ENCODE assay signal across 9 cellular contexts in the genomic region with DNA sequence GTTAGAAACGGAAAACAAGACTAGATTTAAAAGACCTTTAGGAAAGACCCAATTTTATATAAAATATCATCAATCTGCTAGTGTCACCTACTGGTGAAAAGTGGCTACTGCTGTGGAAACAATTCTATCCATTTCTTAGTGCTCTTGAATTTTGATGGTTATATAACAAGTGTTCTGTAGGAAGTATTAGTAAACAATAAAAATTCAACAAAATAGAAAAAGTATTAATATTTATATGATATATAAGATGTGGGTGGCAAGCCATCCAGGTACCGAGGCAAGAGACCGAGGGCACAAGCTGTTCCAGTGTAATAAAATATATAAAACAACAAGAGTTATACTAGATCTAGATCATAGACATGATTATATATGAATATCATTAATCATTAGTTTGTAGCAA. TPM values are rescaled to one million over a fixed set of nuclear protein-coding genes. Genes with fewer than 3 reads are reported as not detected.
DNase-seq lines count a peak whose midpoint lies in the region; ATAC-seq and FAIRE-seq lines count a peak whose summit lies in the region.
"Had no signal": no experiment of that assay in that cellular context is flagged by ENCODE, and none has a peak within 500 bp of the region (broad histone marks: within the 10 kb centered on the region; RNA-seq: fewer than 3 reads in every experiment).

No MANE protein-coding gene starts in this region.

- intact Hi-C loops in activated CD4-positive, alpha-beta T cell treated with anti-CD3 and anti-CD28 coated beads for 36 hours (cut with DNase I, micrococcal nuclease) = loop anchor here (1.0 kb wide), 2 partner anchors 162 to 165 kb away; a partner anchor contains a TSS

- POLR2A ChIA-PET in activated CD4-positive, alpha-beta T cell treated with anti-CD3 and anti-CD28 coated beads for 36 hours (lab: Charles Lee) = no interaction called here

- peak; percentile 49 for ATAC-seq in activated CD4-positive, alpha-beta T cell treated with anti-CD3 and anti-CD28 coated beads for 36 hours
- ATAC-seq in memory B cell (ENCODE audit: low read depth) = peak; percentile 80
- ATAC-seq in GM21717 (IDR thresholded peaks at IDR 0.05; ENCODE audit: unreplicated experiment) = no peak

- no peaks in the 10 kb centered on the region for H3K9me3 ChIP-seq in MG63

- no peaks in the 10 kb centered on the region for H3K36me3 Mint-ChIP-seq in activated CD4-positive, alpha-beta T cell treated with anti-CD3 and anti-CD28 coated beads for 36 hours (ENCODE audit: low read depth)
- peaks cover 7% of the 10 kb centered on the region for H3K36me3 Mint-ChIP-seq in memory B cell
- H3K36me3 Mint-ChIP-seq: activated naive CD8-positive, alpha-beta T cell treated with anti-CD3 and anti-CD28 coated beads, Interleukin-2, amount 10 ng/mL, durations not matched to agents 7 days and 5 days had no signal

- no peaks in the 10 kb centered on the region; the same call in 1 of the 2 replicates for H3K36me3 ChIP-seq in MG63

- peak; percentile 86 for FAIRE-seq in RCC 7860 (lab: Jason Lieb, UNC)

- DNase-seq in activated CD4-positive, alpha-beta T cell treated with anti-CD3 and anti-CD28 coated beads for 36 hours = peak; percentile 33
- DNase-seq in activated CD4-positive, alpha-beta T cell treated with anti-CD3 and anti-CD28 coated beads, Interleukin-2, amount 50 U/mL, for 1 hour = no peak
- peak; percentile 21 for DNase-seq in KG1 (lab: John Stamatoyannopoulos, UW)
- peak; percentile 60 for DNase-seq in RCC 7860 (ENCODE audit: low spot score)
- peak; percentile 65 to 75 for DNase-seq in dermis microvascular lymphatic vessel endothelial cell (ENCODE audit: low read depth in 2 of 2)
- DNase-seq in memory B cell (ENCODE audit: low spot score in 2 of 2) = peak in 1 of 2 donors; percentile 38
- DNase-seq in MG63 = no peak

- H3K27me3 ChIP-seq in MG63 = no peaks in the 10 kb centered on the region

- H3K4me3 Mint-ChIP-seq in activated CD4-positive, alpha-beta T cell treated with anti-CD3 and anti-CD28 coated beads for 36 hours = no peak overlapping the region
- H3K4me3 Mint-ChIP-seq in memory B cell = no peak overlapping the region
- H3K4me3 Mint-ChIP-seq: activated naive CD8-positive, alpha-beta T cell treated with anti-CD3 and anti-CD28 coated beads, Interleukin-2, amount 10 ng/mL, durations not matched to agents 7 days and 5 days had no signal

- peaks cover 5% of the 10 kb centered on the region for H3K27me3 Mint-ChIP-seq in activated CD4-positive, alpha-beta T cell treated with anti-CD3 and anti-CD28 coated beads for 36 hours
- H3K27me3 Mint-ChIP-seq in memory B cell = no peaks in the 10 kb centered on the region

- H3K4me3 ChIP-seq in MG63 = no peak overlapping the region

- H3K9me3 Mint-ChIP-seq in activated CD4-positive, alpha-beta T cell treated with anti-CD3 and anti-CD28 coated beads for 36 hours (ENCODE audit: low read depth) = peaks cover 2% of the 10 kb centered on the region
- H3K9me3 Mint-ChIP-seq in memory B cell = peaks cover 8% of the 10 kb centered on the region
- H3K9me3 Mint-ChIP-seq: activated naive CD8-positive, alpha-beta T cell treated with anti-CD3 and anti-CD28 coated beads, Interleukin-2, amount 10 ng/mL, durations not matched to agents 7 days and 5 days had no signal

- peaks cover 6% of the 10 kb centered on the region for H3K4me1 Mint-ChIP-seq in activated CD4-positive, alpha-beta T cell treated with anti-CD3 and anti-CD28 coated beads for 36 hours
- peaks cover 5% of the 10 kb centered on the region for H3K4me1 Mint-ChIP-seq in memory B cell

- CTCF ChIA-PET in activated CD4-positive, alpha-beta T cell treated with anti-CD3 and anti-CD28 coated beads for 36 hours (lab: Charles Lee) = interaction anchor here (0.9 to 3.9 kb wide), 5 partner anchors 12 to 161 kb away, joined by 3 to 19 read pairs (median 6); no protein-coding TSS in a partner anchor

- H3K27ac Mint-ChIP-seq in activated CD4-positive, alpha-beta T cell treated with anti-CD3 and anti-CD28 coated beads for 36 hours = no peak overlapping the region
- H3K27ac Mint-ChIP-seq in memory B cell = no peak overlapping the region
- H3K27ac Mint-ChIP-seq: activated naive CD8-positive, alpha-beta T cell treated with anti-CD3 and anti-CD28 coated beads, Interleukin-2, amount 10 ng/mL, durations not matched to agents 7 days and 5 days had no signal

RNA-seq across cellular contexts. Expression of a gene that starts 6.2 kb away (rescaled TPM):
- 10 to 100 TPM; 14.5 to 17.6 TPM for total RNA-seq in activated CD4-positive, alpha-beta T cell treated with anti-CD3 and anti-CD28 coated beads for 36 hours
- 26.8 and 28.7 TPM in 2 replicates for total RNA-seq in dermis microvascular lymphatic vessel endothelial cell
- total RNA-seq in MG63 (2014; rRNA removed; shearing (Covaris generic); ENCODE audit: low replicate concordance) = 7.0 and 32.9 TPM in 2 replicates

Comparison
In these comparisons a context has a peak if more than half of its experiments do, and no peak if none do; other contexts are left out.
1. DNase-seq: peak in activated CD4-positive, alpha-beta T cell treated with anti-CD3 and anti-CD28 coated beads for 36 hours (single experiment), KG1 (single experiment), RCC 7860 (single experiment) and dermis microvascular lymphatic vessel endothelial cell (2 of 2); none in activated CD4-positive, alpha-beta T cell treated with anti-CD3 and anti-CD28 coated beads, Interleukin-2, amount 50 U/mL, for 1 hour (single experiment) and MG63 (single experiment).